Comparison of ENCODE assay signal across 9 cellular contexts in genomic region chr19:44356383-44357111, GRCh38. TPM values are rescaled to one million over a fixed set of nuclear protein-coding genes. Genes with fewer than 3 reads are reported as not detected.
A peak's percentile ranks its signal among the peaks of the same experiment; 100 is the strongest.
DNase-seq lines count a peak whose midpoint lies in the region; ATAC-seq and TF ChIP-seq lines count a peak whose summit lies in the region.
"Had no signal": no experiment of that assay in that cellular context is flagged by ENCODE, and none has a peak within 500 bp of the region (broad histone marks: within the 10 kb centered on the region; RNA-seq: fewer than 3 reads in every experiment).

TSS of gene ZNF112 (minus strand) at chr19:44356680. CDS start at chr19:44340539, 16,141 bp downstream.

- H3K27me3 Mint-ChIP-seq in activated T-cell treated with anti-CD3 and anti-CD28 coated beads, Interleukin-2, amount 50 U/mL, for 72 hours (ENCODE audit: low read depth), result no peaks in the 10 kb centered on the region
- H3K27me3 Mint-ChIP-seq in naive thymus-derived CD8-positive, alpha-beta T cell, result peaks cover 5 to 13% (median 9%) of the 10 kb centered on the region in 5 donors

- 0 to 5% methylated on average over 10 to 14 of the region's 38 CpGs for WGBS in gastroesophageal sphincter (ENCODE audit: low coverage in 1 of 2), 2 donors

- peaks cover 6% of the 10 kb centered on the region for H3K27me3 ChIP-seq in gastroesophageal sphincter

- no peak for ATAC-seq in activated T-cell treated with anti-CD3 and anti-CD28 coated beads, Interleukin-2, amount 50 U/mL, for 72 hours (replicated peaks in 1 of 2)
- ATAC-seq in gastroesophageal sphincter, result peak; percentile 100
- ATAC-seq in naive thymus-derived CD8-positive, alpha-beta T cell, result peak in 1 of 2 donors; percentile 23
- ATAC-seq in HG03457 (IDR thresholded peaks at IDR 0.05; ENCODE audit: unreplicated experiment), result no peak

- no peak for TF ChIP-seq CTCF in gastroesophageal sphincter (IDR thresholded peaks at IDR 0.05)

- no peak within 1 kb of the TSS for H3K27ac Mint-ChIP-seq in activated T-cell treated with anti-CD3 and anti-CD28 coated beads, Interleukin-2, amount 50 U/mL, for 72 hours
- peak within 1 kb of the TSS in 6 of 10 donors; percentile 15 to 78 (median 33) for H3K27ac Mint-ChIP-seq in naive thymus-derived CD8-positive, alpha-beta T cell

- H3K36me3 ChIP-seq in gastroesophageal sphincter, result no peaks in the 10 kb centered on the region
- H3K36me3 ChIP-seq: BLaER1 had no signal

- TF ChIP-seq POLR2A in gastroesophageal sphincter (IDR thresholded peaks at IDR 0.05), result no peak

- DNase-seq in SIG-M5 treated with dmso at 0.1 percent for 504 hours (lab: John Stamatoyannopoulos, UW; ENCODE audit: unreplicated experiment), result peak; percentile 21
- DNase-seq in SIG-M5 (lab: John Stamatoyannopoulos, UW), result no peak
- peak; percentile 95 for DNase-seq in NCI-H2107 treated with DMSO at 0.1 percent for 48 hours (lab: John Stamatoyannopoulos, UW; ENCODE audit: unreplicated experiment)
- DNase-seq in activated T-cell treated with anti-CD3 and anti-CD28 coated beads, Interleukin-2, amount 50 U/mL, for 72 hours, result no peak
- peak in 3 of 10 donors; percentile 1 to 66 (median 2) for DNase-seq in naive thymus-derived CD8-positive, alpha-beta T cell
- DNase-seq in ureter (ENCODE audit: low spot score), result peak; percentile 89

- no peaks in the 10 kb centered on the region for H3K4me1 Mint-ChIP-seq in activated T-cell treated with anti-CD3 and anti-CD28 coated beads, Interleukin-2, amount 50 U/mL, for 72 hours (ENCODE audit: low read depth)
- peaks cover 3 to 11% (median 7%) of the 10 kb centered on the region in 4 donors for H3K4me1 Mint-ChIP-seq in naive thymus-derived CD8-positive, alpha-beta T cell

- H3K36me3 Mint-ChIP-seq in activated T-cell treated with anti-CD3 and anti-CD28 coated beads, Interleukin-2, amount 50 U/mL, for 72 hours (ENCODE audit: insufficient read depth in 2 of 2), result peaks cover 14 to 26% of the 10 kb centered on the region in 2 donors
- H3K36me3 Mint-ChIP-seq in naive thymus-derived CD8-positive, alpha-beta T cell, result peaks cover 0 to 61% (median 23%) of the 10 kb centered on the region in 3 donors

- POLR2A ChIA-PET in naive thymus-derived CD8-positive, alpha-beta T cell (lab: Charles Lee), result no interaction called here

- H3K27ac ChIP-seq in gastroesophageal sphincter, result peak within 1 kb of the TSS in 3 of 4 donors; percentile 66 to 71 (median 66)
- H3K27ac ChIP-seq: BLaER1 had no signal

- peaks cover 15 to 23% of the 10 kb centered on the region in 2 donors for H3K9me3 Mint-ChIP-seq in activated T-cell treated with anti-CD3 and anti-CD28 coated beads, Interleukin-2, amount 50 U/mL, for 72 hours
- H3K9me3 Mint-ChIP-seq in naive thymus-derived CD8-positive, alpha-beta T cell, result peaks cover 24 to 89% (median 60%) of the 10 kb centered on the region in 9 donors

- peak within 1 kb of the TSS; percentile 52 to 55 for H3K4me3 Mint-ChIP-seq in activated T-cell treated with anti-CD3 and anti-CD28 coated beads, Interleukin-2, amount 50 U/mL, for 72 hours
- peak within 1 kb of the TSS; percentile 56 to 87 (median 76) for H3K4me3 Mint-ChIP-seq in naive thymus-derived CD8-positive, alpha-beta T cell

- H3K4me3 ChIP-seq in gastroesophageal sphincter, result peak within 1 kb of the TSS; percentile 38 to 57
- H3K4me3 ChIP-seq: BLaER1 had no signal

- TF ChIP-seq EP300 in gastroesophageal sphincter (IDR thresholded peaks at IDR 0.05), result no peak

- peaks cover 0 to 14% (median 0%) of the 10 kb centered on the region in 3 donors for H3K9me3 ChIP-seq in gastroesophageal sphincter

- peaks cover 0 to 14% (median 0%) of the 10 kb centered on the region in 3 donors for H3K4me1 ChIP-seq in gastroesophageal sphincter
- H3K4me1 ChIP-seq: BLaER1 had no signal

RNA-seq across cellular contexts. Expression of gene ZNF112, which starts in this region (rescaled TPM):
- total RNA-seq in activated T-cell treated with anti-CD3 and anti-CD28 coated beads, Interleukin-2, amount 50 U/mL, for 72 hours, result under 1 TPM in 1 of 2 donors, not detected in 1; 0.07 TPM
- 10 to 100 TPM in 1 of 4 donors, 1 to 10 TPM in 3; 4.3 to 10.9 (median 5.1) TPM for total RNA-seq in gastroesophageal sphincter
- total RNA-seq in naive thymus-derived CD8-positive, alpha-beta T cell, result 1 to 10 TPM; 1.0 to 1.2 TPM
- not detected for polyA plus RNA-seq in naive thymus-derived CD8-positive, alpha-beta T cell
- 8.7 TPM for total RNA-seq in ureter

Comparison
In these comparisons a context has a peak if more than half of its experiments do, and no peak if none do; other contexts are left out.
1. DNase-seq: peak in SIG-M5 treated with dmso at 0.1 percent for 504 hours (single experiment), NCI-H2107 treated with DMSO at 0.1 percent for 48 hours (single experiment) and ureter (single experiment); none in SIG-M5 (single experiment) and activated T-cell treated with anti-CD3 and anti-CD28 coated beads, Interleukin-2, amount 50 U/mL, for 72 hours (0 of 2).